ENCODE assay signal across 25 cellular contexts in the genomic region with DNA sequence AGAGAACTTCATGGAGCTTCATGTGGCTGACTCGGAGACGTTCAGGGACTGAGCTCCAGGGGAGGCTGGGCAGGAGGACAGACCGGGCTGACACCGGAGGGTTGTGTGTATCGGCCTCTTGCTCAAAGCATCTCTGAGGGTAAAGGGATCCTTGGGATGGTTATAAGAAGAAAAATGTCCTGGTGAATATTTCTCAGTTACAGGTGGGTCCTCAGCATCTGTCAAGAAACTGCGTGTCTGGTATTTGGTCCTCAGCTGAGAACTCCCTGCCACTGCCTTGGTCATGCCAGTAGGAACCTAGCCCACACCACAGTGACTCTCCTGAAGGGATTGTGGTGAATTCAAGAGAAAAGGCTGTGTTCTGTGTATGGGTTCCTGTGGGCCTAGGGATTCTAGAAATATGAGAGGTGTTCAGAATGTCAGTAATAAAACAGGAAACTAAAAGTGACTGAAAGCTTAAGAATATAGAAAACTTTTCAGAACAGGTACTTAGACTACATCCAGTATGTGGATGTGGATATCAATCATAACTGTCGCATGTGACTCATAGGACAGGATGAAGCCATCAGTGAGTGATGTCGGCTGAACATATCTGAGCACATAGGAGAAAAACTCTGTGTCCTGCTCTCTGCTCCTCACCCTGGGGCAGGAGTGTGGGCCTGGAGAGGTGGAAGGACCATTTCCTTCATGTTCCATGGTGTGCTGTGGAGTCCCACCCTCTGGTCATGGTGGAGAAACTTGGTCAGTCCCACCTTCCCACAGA.
"Had no signal": no experiment of that assay in that cellular context is flagged by ENCODE, and none has a peak within 500 bp of the region (broad histone marks: within the 10 kb centered on the region; RNA-seq: fewer than 3 reads in every experiment).

No MANE protein-coding gene starts in this region.

- H3K9ac ChIP-seq: SK-N-SH had no signal

- H3K4me1 ChIP-seq: adrenal gland, SJCRH30 had no signal

- H3K4me3 ChIP-seq: adrenal gland, MG63, SJCRH30 had no signal

- DNase-seq: activated CD4-positive, alpha-beta memory T cell treated with anti-CD3 and anti-CD28 coated beads, Interleukin-2, amount 10 ng/mL, durations not matched to agents 7 days and 5 days; activated CD4-positive, alpha-beta T cell treated with anti-CD3 and anti-CD28 coated beads for 36 hours; activated CD4-positive, alpha-beta T cell treated with anti-CD3 and anti-CD28 coated beads, Interleukin-2, amount 50 U/mL, for 1 hour; activated gamma-delta T cell treated with Interleukin-2 at 50 U/mL for 16 hours; activated naive CD4-positive, alpha-beta T cell treated with anti-CD3 and anti-CD28 coated beads, Interleukin-2, amount 10 ng/mL, durations not matched to agents 7 days and 5 days; activated naive CD8-positive, alpha-beta T cell treated with anti-CD3 and anti-CD28 coated beads, Interleukin-2, amount 10 ng/mL, durations not matched to agents 7 days and 5 days; activated T-cell treated with anti-CD3 and anti-CD28 coated beads for 4 hours; activated T-cell treated with anti-CD3 and anti-CD28 coated beads, Interleukin-2, amount 50 U/mL, for 48 hours; adrenal gland; aorta; IMR-90; KBM-7; MG63; NCI-H1092; NCI-H1417; NCI-H2029 treated with DMSO at 0.1 percent for 48 hours; NCI-H345; NCI-H510A; NCI-H526 treated with DMSO at 0.1 percent for 48 hours; NK-92 treated with Interleukin-12 subunit alpha and Interleukin-12 subunit beta, amount 100 ng/mL, for 24 hours; OCI-M1; SJCRH30; SK-N-SH; T-helper 1 cell; WERI-Rb-1 had no signal

- H3K36me3 ChIP-seq: adrenal gland, MG63, SJCRH30, WERI-Rb-1 had no signal

- H3K27me3 ChIP-seq: adrenal gland, MG63 had no signal

- H3K9me2 ChIP-seq: SK-N-SH had no signal

- H3K27ac ChIP-seq: adrenal gland, SJCRH30, WERI-Rb-1 had no signal

- H3K4me2 ChIP-seq: SK-N-SH had no signal

- H3K9me3 ChIP-seq: adrenal gland, MG63, SJCRH30, SK-N-SH had no signal
